Comparison of ENCODE assay signal across 9 cellular contexts in the genomic region with DNA sequence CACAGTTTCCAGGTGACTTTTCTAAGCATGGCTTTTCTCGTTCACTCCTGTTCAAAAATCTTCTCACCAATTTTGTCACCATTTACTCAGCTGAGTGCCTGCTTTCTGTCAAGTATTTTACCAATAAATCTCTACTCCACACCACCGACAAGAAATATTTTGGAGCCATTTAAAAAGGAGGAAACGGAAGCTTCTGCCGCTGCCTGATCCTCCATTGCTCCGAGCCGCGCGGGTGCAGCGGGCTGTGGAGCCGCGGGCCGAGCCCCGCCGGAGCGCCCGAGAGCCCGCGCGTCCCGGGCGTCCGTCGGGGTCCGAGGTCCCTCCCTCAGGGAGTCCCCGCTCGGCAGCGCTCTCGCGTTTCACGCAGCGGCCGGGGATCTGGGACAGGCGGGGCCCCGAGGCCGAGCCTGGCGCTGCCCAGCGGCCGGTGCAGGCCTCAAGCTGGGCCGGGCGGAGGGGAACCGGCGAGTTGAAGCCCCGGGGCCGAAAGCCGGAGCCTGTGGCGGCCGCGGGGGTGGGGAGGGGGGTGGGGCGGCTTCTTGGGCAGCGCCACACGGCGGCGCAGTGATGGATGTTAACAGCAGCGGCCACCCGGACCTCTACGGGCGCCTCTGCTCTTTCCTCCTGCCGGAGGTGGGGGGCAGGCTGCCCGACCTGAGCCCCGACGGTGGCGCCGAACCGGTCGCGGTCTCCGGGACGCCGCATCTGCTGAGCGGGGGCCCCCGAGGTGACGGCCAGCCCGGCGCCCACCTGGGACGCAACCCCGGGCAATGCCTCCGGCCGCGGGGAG. TPM values are rescaled to one million over a fixed set of nuclear protein-coding genes. Genes with fewer than 3 reads are reported as not detected.
DNase-seq lines count a peak whose midpoint lies in the region; ATAC-seq, FAIRE-seq and TF ChIP-seq lines count a peak whose summit lies in the region.
"Had no signal": no experiment of that assay in that cellular context is flagged by ENCODE, and none has a peak within 500 bp of the region (broad histone marks: within the 10 kb centered on the region; RNA-seq: fewer than 3 reads in every experiment).

No MANE protein-coding gene starts in this region.

- no peak for TF ChIP-seq POLR2A in K562 (conservative IDR thresholded peaks at IDR 0.05)

- H3K27ac Mint-ChIP-seq in T-helper 17 cell: peak overlapping the region; percentile 83

- H2AFZ ChIP-seq in K562 (ENCODE audit: low read depth, low read length): 0 out of 2 replicates have a peak overlapping the region, but pooled peaks have one; percentile 32
- peak overlapping the region; percentile 98 for H2AFZ ChIP-seq in hepatocyte

- DNase-seq in DMS 273 (lab: John Stamatoyannopoulos, UW; ENCODE audit: unreplicated experiment) (peak; percentile 71), DMS 273 treated with DMSO at 0.1 percent for 48 hours (lab: John Stamatoyannopoulos, UW) (no peak), T-helper 17 cell (peak; percentile 20 to 37 (median 26)), K562 (ENCODE audit: extremely low read depth in 1 of 4, low spot score in 3 of 4) (peak; percentile 19 to 46 (median 44)), hepatocyte (ENCODE audit: low spot score) (peak; percentile 87), psoas muscle (peak; percentile 58 to 75)

- peaks cover 24% of the 10 kb centered on the region for H3K4me1 Mint-ChIP-seq in T-helper 17 cell

- no peak for TF ChIP-seq EP300 in K562 (IDR thresholded peaks at IDR 0.05; ENCODE audit: low read length)

- TF ChIP-seq RAD21 in K562 (CRISPR knock-in tag; conservative IDR thresholded peaks at IDR 0.05 in 1 of 2, IDR thresholded peaks at IDR 0.05 in 1 of 2): no peak

- ATAC-seq in T-helper 17 cell (peak; percentile 27), K562 (peak; percentile 3; the same call in 1 of the 3 replicates), psoas muscle (peak; percentile 35 to 46 (median 39)), GM18519 (IDR thresholded peaks at IDR 0.05; ENCODE audit: low FRiP score, unreplicated experiment) (no peak)

- no peaks in the 10 kb centered on the region for H3K9me2 ChIP-seq in hepatocyte (replicated peaks; ENCODE audit: insufficient read depth)

- CTCF ChIA-PET in K562 (lab: Yijun Ruan, JAX; ENCODE audit: low intra/inter-chr PET ratio): no interaction called here

- H3K4me3 ChIP-seq in HUES6 (ENCODE audit: low read depth, low read length): peak overlapping the region; percentile 64
- peak overlapping the region; percentile 33; the same call in 1 of the 2 replicates for H3K4me3 ChIP-seq in K562
- H3K4me3 ChIP-seq in hepatocyte: peak overlapping the region; percentile 72
- H3K4me3 ChIP-seq in psoas muscle: peak overlapping the region; percentile 92

- H3K4me3 Mint-ChIP-seq in T-helper 17 cell: peak overlapping the region; percentile 95

- H4K20me1 ChIP-seq in K562 (replicated peaks; ENCODE audit: control insufficient read depth, insufficient read depth, low read length) (0 out of 2 replicates have a peak, but pooled peaks cover 5% of the 10 kb centered on the region), hepatocyte (ENCODE audit: insufficient read depth, poor library complexity, severe bottlenecking) (peaks cover 10% of the 10 kb centered on the region)

- intact Hi-C loops in K562 (cut with micrococcal nuclease) (no loop called here), psoas muscle (cut with DNase I) (loop anchor here (5.0 kb wide), 3 partner anchors 41 to 206 kb away; a partner anchor contains a TSS)

- H3K36me3 ChIP-seq in HUES6 (ENCODE audit: control insufficient read depth, insufficient read depth, low read length): no peaks in the 10 kb centered on the region
- no peaks in the 10 kb centered on the region for H3K36me3 ChIP-seq in K562 (ENCODE audit: control insufficient read depth, insufficient read depth, low read length)
- no peaks in the 10 kb centered on the region for H3K36me3 ChIP-seq in hepatocyte (replicated peaks; ENCODE audit: insufficient read depth, low read depth)
- no peaks in the 10 kb centered on the region for H3K36me3 ChIP-seq in psoas muscle (ENCODE audit: insufficient read depth in 1 of 2, low read depth in 1 of 2)

- peaks cover 19% of the 10 kb centered on the region for H3K4me1 ChIP-seq in HUES6 (ENCODE audit: control insufficient read depth, insufficient read depth, low read length)
- H3K4me1 ChIP-seq in K562 (replicated peaks in 1 of 2; ENCODE audit: control insufficient read depth in 2 of 2, insufficient read depth in 2 of 2, low read length in 2 of 2): peaks cover 5 to 22% of the 10 kb centered on the region in 2 experiments; a peak in 4 of 5 replicates
- H3K4me1 ChIP-seq in hepatocyte (ENCODE audit: insufficient read depth): peaks cover 14% of the 10 kb centered on the region
- H3K4me1 ChIP-seq in psoas muscle: peaks cover 15% of the 10 kb centered on the region

- H3K9me3 ChIP-seq in HUES6 (ENCODE audit: control insufficient read depth, insufficient read depth, low read depth, low read length) (no peaks in the 10 kb centered on the region), T-helper 17 cell (ENCODE audit: control insufficient read depth, low read length, poor library complexity, severe bottlenecking) (no peaks in the 10 kb centered on the region), K562 (replicated peaks; ENCODE audit: control insufficient read depth, insufficient read depth, low read depth, low read length) (no peaks in the 10 kb centered on the region), hepatocyte (ENCODE audit: low read depth) (no peaks in the 10 kb centered on the region), psoas muscle (no peaks in the 10 kb centered on the region)

- H3K9ac ChIP-seq in HUES6 (ENCODE audit: low read length) (peak overlapping the region; percentile 60), K562 (ENCODE audit: insufficient read depth in 1 of 2, low read depth in 2 of 2, low read length in 2 of 2) (peak overlapping the region in 1 of 2 experiments; percentile 84; a peak in 2 of 4 replicates)

- no peak for FAIRE-seq in K562 (lab: Jason Lieb, UNC)
- FAIRE-seq: A204.1 had no signal

- H3K9me1 ChIP-seq in K562 (ENCODE audit: control insufficient read depth, insufficient read depth, low read length): no peaks in the 10 kb centered on the region

- in situ Hi-C loops in K562 (cut with MboI): loop anchor here (25.0 kb wide), 1 partner anchor 211 kb away; no protein-coding TSS in a partner anchor

- H3K27me3 ChIP-seq in HUES6 (ENCODE audit: control insufficient read depth, insufficient read depth, low read length) (peaks cover 38% of the 10 kb centered on the region), K562 (ENCODE audit: control insufficient read depth in 2 of 2, insufficient read depth in 2 of 2, low read length in 2 of 2) (no peaks in the 10 kb centered on the region), hepatocyte (no peaks in the 10 kb centered on the region), psoas muscle (ENCODE audit: insufficient read depth in 3 of 3, low read length in 2 of 3) (no peaks in the 10 kb centered on the region)

- H3K79me2 ChIP-seq in K562 (ENCODE audit: control insufficient read depth, insufficient read depth, low read length) (no peaks in the 10 kb centered on the region), hepatocyte (peaks cover 44% of the 10 kb centered on the region)

- H3K36me3 Mint-ChIP-seq in T-helper 17 cell (ENCODE audit: low read depth): no peaks in the 10 kb centered on the region

- POLR2A ChIA-PET in K562 (lab: Yijun Ruan, JAX): interaction anchor here (0.6 to 1.0 kb wide), 3 partner anchors 18 to 233 kb away, joined by 3 to 4 read pairs (median 3); no protein-coding TSS in a partner anchor

- TF ChIP-seq CTCF in K562 (IDR thresholded peaks at IDR 0.05 in 2 of 3, conservative IDR thresholded peaks at IDR 0.05 in 1 of 3; ENCODE audit: insufficient read depth in 2 of 3, low read depth in 1 of 3, low read length in 3 of 3) (peak in 1 of 3 experiments; percentile 20; a peak in 1 of 6 replicates), hepatocyte (IDR thresholded peaks at IDR 0.05; ENCODE audit: poor library complexity) (peak; percentile 48), psoas muscle (IDR thresholded peaks at IDR 0.05) (peak; percentile 39)

- H3K4me2 ChIP-seq in K562 (ENCODE audit: insufficient read depth, low read length): peak overlapping the region; percentile 62
- H3K4me2 ChIP-seq in hepatocyte: peak overlapping the region; percentile 82

- BruUV-seq in K562 (replicated peaks; lab: Mats Ljungman, UMichigan): no TSS peak

- no peak overlapping the region for H3K27ac ChIP-seq in HUES6 (ENCODE audit: low read depth, low read length)
- no peak overlapping the region for H3K27ac ChIP-seq in K562 (ENCODE audit: extremely low read depth, low read depth, low read length)
- peak overlapping the region; percentile 95 for H3K27ac ChIP-seq in hepatocyte
- peak overlapping the region; percentile 86 for H3K27ac ChIP-seq in psoas muscle

- no peaks in the 10 kb centered on the region for H3K27me3 Mint-ChIP-seq in T-helper 17 cell

- 58% methylated on average over 6 of the region's 79 CpGs for WGBS in K562 (ENCODE audit: insufficient coverage, low coverage, missing lambda C conversion rate)
- WGBS in hepatocyte (ENCODE audit: low lambda C conversion rate, missing lambda C conversion rate): 3% methylated on average over 62 of the region's 79 CpGs
- WGBS in psoas muscle, 3 donors: 0 to 1% (median 0%) methylated on average over 62 to 79 of the region's 79 CpGs

RNA-seq across cellular contexts. Expression of a gene that starts 1.1 kb away (rescaled TPM):
- total RNA-seq in T-helper 17 cell: 10 to 100 TPM; 10.8 to 11.5 TPM
- total RNA-seq in K562 (2011; cell fraction: chromatin; rRNA removed; ENCODE audit: low replicate concordance): 3.2 and 4.8 TPM in 2 replicates
- total RNA-seq in K562 (2011; cell fraction: nucleolus; rRNA removed): 1.7 and 1.8 TPM in 2 replicates
- total RNA-seq in K562 (2011; cell fraction: nucleoplasm; rRNA removed): 4.2 and 4.4 TPM in 2 replicates
- 2.3 and 2.7 TPM in 2 replicates for total RNA-seq in K562 (2014; rRNA removed)
- total RNA-seq in K562 (2014; rRNA removed; fragmentation: Illumina TruSeq; extraction: Trizol): 1.3 and 1.8 TPM in 2 replicates
- total RNA-seq in K562 (2015; rRNA removed; fragmentation: Illumina TruSeq; extraction: Trizol): 1.3 and 1.6 TPM in 2 replicates
- 8.3 and 8.6 TPM in 2 replicates for total RNA-seq in K562 (2021)
- polyA plus RNA-seq in K562 (2011; rRNA removed): 2.4 and 5.2 TPM in 2 replicates
- 2.8 and 5.6 TPM in 2 replicates for polyA plus RNA-seq in K562 (2011; cell fraction: cytosol; rRNA removed)
- 2.6 and 3.0 TPM in 2 replicates for polyA plus RNA-seq in K562 (2011; cell fraction: nucleus; rRNA removed)
- polyA plus RNA-seq in K562 (2012): 9.0 and 17.5 TPM in 2 replicates
- 10.1 and 11.1 TPM in 2 replicates for polyA plus RNA-seq in K562 (2014; fragmentation: Illumina TruSeq; extraction: Trizol)
- polyA plus RNA-seq in K562 (2014; fragmentation: Nextera tagmentation; extraction: Ambion mirVana): 1 to 10 TPM; 1.1 to 1.4 TPM
- polyA plus RNA-seq in K562 (2014; rRNA removed): 5.1 and 5.4 TPM in 2 replicates
- 4.2 and 5.4 TPM in 2 replicates for polyA minus RNA-seq in K562 (2011; rRNA and poly(A)+ RNA removed)
- polyA minus RNA-seq in K562 (2011; cell fraction: cytosol; rRNA and poly(A)+ RNA removed): 4.4 and 4.7 TPM in 2 replicates
- polyA minus RNA-seq in K562 (2011; cell fraction: nucleus; rRNA and poly(A)+ RNA removed): 1.8 and 3.0 TPM in 2 replicates
- 30.1 and 35.6 TPM in 2 replicates for total RNA-seq in hepatocyte
- 79.7 and 89.5 TPM in 2 replicates for polyA plus RNA-seq in hepatocyte
- 10 to 100 TPM; 27.0 to 39.3 (median 35.5) TPM for total RNA-seq in psoas muscle
- polyA plus RNA-seq in psoas muscle: 10 to 100 TPM; 19.4 to 38.4 (median 31.5) TPM

RNA-seq across cellular contexts. Expression of a gene that starts 43.1 kb away (rescaled TPM):
- total RNA-seq in T-helper 17 cell (1 to 10 TPM; 1.9 to 2.5 TPM), K562 (2014; rRNA removed) (1.3 and 2.4 TPM in 2 replicates), K562 (2014; rRNA removed; fragmentation: Illumina TruSeq; extraction: Trizol) (2.2 and 2.6 TPM in 2 replicates), K562 (2015; rRNA removed; fragmentation: Illumina TruSeq; extraction: Trizol) (1.6 and 2.0 TPM in 2 replicates), K562 (2021) (2.2 and 2.3 TPM in 2 replicates), hepatocyte (4.0 and 4.1 TPM in 2 replicates), psoas muscle (1 to 10 TPM; 2.1 to 4.0 (median 2.5) TPM)
- total RNA-seq in K562 (2011; cell fraction: chromatin; rRNA removed; ENCODE audit: low replicate concordance): 7.7 and 8.2 TPM in 2 replicates
- 9.3 and 10.3 TPM in 2 replicates for total RNA-seq in K562 (2011; cell fraction: nucleolus; rRNA removed)
- total RNA-seq in K562 (2011; cell fraction: nucleoplasm; rRNA removed): 9.8 and 13.1 TPM in 2 replicates
- polyA plus RNA-seq in K562 (2011; rRNA removed) (4.3 and 7.0 TPM in 2 replicates), K562 (2014; fragmentation: Illumina TruSeq; extraction: Trizol) (1.9 and 2.0 TPM in 2 replicates), K562 (2014; fragmentation: Nextera tagmentation; extraction: Ambion mirVana) (1 to 10 TPM in 1 of 2 experiments, under 1 TPM in 1; 1.00 to 2.3 TPM), K562 (2014; rRNA removed) (1.6 and 2.0 TPM in 2 replicates), hepatocyte (0.66 and 0.85 TPM in 2 replicates), psoas muscle (1 to 10 TPM in 2 of 3 donors, under 1 TPM in 1; 0.89 to 1.9 (median 1.8) TPM)
- polyA plus RNA-seq in K562 (2011; cell fraction: cytosol; rRNA removed): 2.3 and 5.7 TPM in 2 replicates
- 2.8 and 3.7 TPM in 2 replicates for polyA plus RNA-seq in K562 (2011; cell fraction: nucleus; rRNA removed)
- 1.7 and 1.8 TPM in 2 replicates for polyA plus RNA-seq in K562 (2012)
- polyA minus RNA-seq in K562 (2011; rRNA and poly(A)+ RNA removed): 12.1 and 18.7 TPM in 2 replicates
- 4.9 and 6.5 TPM in 2 replicates for polyA minus RNA-seq in K562 (2011; cell fraction: cytosol; rRNA and poly(A)+ RNA removed)
- polyA minus RNA-seq in K562 (2011; cell fraction: nucleus; rRNA and poly(A)+ RNA removed): 4.2 and 12.6 TPM in 2 replicates

RNA-seq across cellular contexts. Expression of a gene that starts 49.2 kb away (rescaled TPM):
- not detected for total RNA-seq in T-helper 17 cell
- not detected in 2 replicates for total RNA-seq in K562 (2011; cell fraction: chromatin; rRNA removed; ENCODE audit: low replicate concordance)
- not detected in 2 replicates for total RNA-seq in K562 (2011; cell fraction: nucleolus; rRNA removed)
- not detected in 2 replicates for total RNA-seq in K562 (2011; cell fraction: nucleoplasm; rRNA removed)
- not detected in 2 replicates for total RNA-seq in K562 (2014; rRNA removed)
- not detected in 2 replicates for total RNA-seq in K562 (2014; rRNA removed; fragmentation: Illumina TruSeq; extraction: Trizol)
- not detected in 2 replicates for total RNA-seq in K562 (2015; rRNA removed; fragmentation: Illumina TruSeq; extraction: Trizol)
- total RNA-seq in K562 (2021): not detected in 2 replicates
- 0.08 TPM in 1 of 2 replicates, not detected in the other for polyA plus RNA-seq in K562 (2011; rRNA removed)
- polyA plus RNA-seq in K562 (2011; cell fraction: cytosol; rRNA removed): not detected in 2 replicates
- not detected in 2 replicates for polyA plus RNA-seq in K562 (2011; cell fraction: nucleus; rRNA removed)
- 0.86 and 1.0 TPM in 2 replicates for polyA plus RNA-seq in K562 (2012)
- not detected in 2 replicates for polyA plus RNA-seq in K562 (2014; fragmentation: Illumina TruSeq; extraction: Trizol)
- polyA plus RNA-seq in K562 (2014; fragmentation: Nextera tagmentation; extraction: Ambion mirVana): 1 to 10 TPM; 1.0 to 1.1 TPM
- polyA plus RNA-seq in K562 (2014; rRNA removed): not detected in 2 replicates
- not detected in 2 replicates for polyA minus RNA-seq in K562 (2011; rRNA and poly(A)+ RNA removed)
- not detected in 2 replicates for polyA minus RNA-seq in K562 (2011; cell fraction: cytosol; rRNA and poly(A)+ RNA removed)
- not detected in 2 replicates for polyA minus RNA-seq in K562 (2011; cell fraction: nucleus; rRNA and poly(A)+ RNA removed)
- total RNA-seq in hepatocyte: not detected in 2 replicates
- not detected in 2 replicates for polyA plus RNA-seq in hepatocyte
- not detected for total RNA-seq in psoas muscle
- polyA plus RNA-seq in psoas muscle: not detected

Comparison
In these comparisons a context has a peak if more than half of its experiments do, and no peak if none do; other contexts are left out.
1. H3K27ac ChIP-seq: peak in hepatocyte (single experiment) and psoas muscle (single experiment); none in HUES6 (single experiment) and K562 (single experiment).
2. H3K4me3 ChIP-seq: peak in every context shown above with its lines; median percentile 92 in psoas muscle; 72 in hepatocyte; 64 in HUES6; 33 in K562.